In the genomic region with DNA sequence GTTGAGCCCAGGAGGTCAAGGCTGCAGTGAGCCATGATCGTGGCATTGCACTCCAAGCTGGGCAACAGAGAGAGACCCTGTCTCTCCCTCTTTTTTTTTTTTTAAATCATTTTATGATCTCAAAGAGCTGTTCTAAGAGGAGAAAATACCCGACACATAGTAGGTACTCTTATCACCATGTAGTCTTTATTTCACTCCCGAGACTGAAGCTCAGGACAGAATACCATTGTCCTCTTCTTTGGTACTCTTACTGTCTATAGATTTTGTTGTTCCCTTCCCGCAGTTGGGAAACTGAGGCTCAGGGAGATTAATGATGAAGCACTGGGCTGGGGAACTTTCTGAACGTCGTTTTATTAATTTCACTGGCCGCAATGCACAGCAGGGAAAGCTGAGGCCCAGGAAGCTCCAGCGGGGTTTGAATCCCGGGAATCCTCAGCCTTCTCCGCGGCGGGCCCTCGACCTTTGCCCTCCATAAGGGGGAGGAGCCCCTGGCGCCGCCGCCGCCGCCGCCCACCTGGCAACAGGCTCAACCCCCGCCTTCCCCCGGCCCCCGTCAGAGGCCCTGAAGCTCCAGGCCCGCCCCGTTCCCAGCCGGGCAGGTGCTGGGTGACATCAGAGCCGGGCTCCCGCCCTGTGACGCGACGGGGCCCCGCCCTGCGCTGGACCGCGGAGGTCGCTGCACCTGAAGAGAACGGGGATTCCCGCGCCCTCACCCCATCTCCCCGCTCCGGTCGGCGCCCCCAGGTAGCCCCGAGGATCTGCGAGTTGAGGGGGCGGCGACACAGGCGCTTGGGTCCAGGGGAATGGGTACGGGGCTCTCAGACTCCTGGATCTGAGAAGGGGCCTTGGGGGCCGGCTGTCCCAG, we compare ENCODE assay signal across 10 cellular contexts. TPM values are rescaled to one million over a fixed set of nuclear protein-coding genes. Genes with fewer than 3 reads are reported as not detected.
A peak's percentile ranks its signal among the peaks of the same experiment; 100 is the strongest.
DNase-seq lines count a peak whose midpoint lies in the region; ATAC-seq, FAIRE-seq and TF ChIP-seq lines count a peak whose summit lies in the region.
"Had no signal": no experiment of that assay in that cellular context is flagged by ENCODE, and none has a peak within 500 bp of the region (broad histone marks: within the 10 kb centered on the region; RNA-seq: fewer than 3 reads in every experiment).

No MANE protein-coding gene starts in this region.

- peak; percentile 42 for TF ChIP-seq POLR2A in right lobe of liver (IDR thresholded peaks at IDR 0.05)

- peaks cover 1% of the 10 kb centered on the region for H3K27me3 ChIP-seq in bronchial epithelial cell (ENCODE audit: control insufficient read depth, insufficient read depth, low read length)
- no peaks in the 10 kb centered on the region for H3K27me3 ChIP-seq in right lobe of liver

- no peak for TF ChIP-seq CTCF in bronchial epithelial cell (IDR thresholded peaks at IDR 0.05; ENCODE audit: insufficient read depth, low read length, severe bottlenecking)
- TF ChIP-seq CTCF in right lobe of liver (IDR thresholded peaks at IDR 0.05), result no peak
- no peak for TF ChIP-seq CTCF in type B pancreatic cell (conservative IDR thresholded peaks at IDR 0.05)

- no peaks in the 10 kb centered on the region for H3K9me3 Mint-ChIP-seq in activated naive CD8-positive, alpha-beta T cell treated with anti-CD3 and anti-CD28 coated beads for 36 hours
- H3K9me3 Mint-ChIP-seq in activated naive CD8-positive, alpha-beta T cell treated with anti-CD3 and anti-CD28 coated beads, Interleukin-2, amount 50 U/mL, for 24 hours, result no peaks in the 10 kb centered on the region
- no peaks in the 10 kb centered on the region for H3K9me3 Mint-ChIP-seq in type B pancreatic cell

- no peaks in the 10 kb centered on the region for H3K36me3 Mint-ChIP-seq in activated naive CD8-positive, alpha-beta T cell treated with anti-CD3 and anti-CD28 coated beads for 36 hours
- H3K36me3 Mint-ChIP-seq in activated naive CD8-positive, alpha-beta T cell treated with anti-CD3 and anti-CD28 coated beads, Interleukin-2, amount 50 U/mL, for 24 hours (ENCODE audit: low read depth), result no peaks in the 10 kb centered on the region
- no peaks in the 10 kb centered on the region for H3K36me3 Mint-ChIP-seq in type B pancreatic cell

- H3K9me3 ChIP-seq in right lobe of liver, result no peaks in the 10 kb centered on the region

- intact Hi-C loops in right lobe of liver (cut with DNase I), result no loop called here

- no peaks in the 10 kb centered on the region for H3K36me3 ChIP-seq in bronchial epithelial cell (ENCODE audit: control insufficient read depth, insufficient read depth, low read length)
- H3K36me3 ChIP-seq in right lobe of liver, result no peaks in the 10 kb centered on the region

- H3K4me1 ChIP-seq in right lobe of liver, result peaks cover 0 to 15% (median 7%) of the 10 kb centered on the region in 4 donors

- H3K4me3 ChIP-seq in bronchial epithelial cell (ENCODE audit: low read depth, low read length) (peak overlapping the region; percentile 25), right lobe of liver (peak overlapping the region; percentile 43 to 67 (median 61))

- H3K4me3 Mint-ChIP-seq in activated naive CD8-positive, alpha-beta T cell treated with anti-CD3 and anti-CD28 coated beads for 36 hours, result no peak overlapping the region
- no peak overlapping the region for H3K4me3 Mint-ChIP-seq in activated naive CD8-positive, alpha-beta T cell treated with anti-CD3 and anti-CD28 coated beads, Interleukin-2, amount 50 U/mL, for 24 hours
- peak overlapping the region; percentile 86 for H3K4me3 Mint-ChIP-seq in type B pancreatic cell

- H3K27ac ChIP-seq in right lobe of liver, result peak overlapping the region in 2 of 3 donors; percentile 80 to 85
- H3K27ac ChIP-seq: C4-2B had no signal

- no peak overlapping the region for H3K27ac Mint-ChIP-seq in activated naive CD8-positive, alpha-beta T cell treated with anti-CD3 and anti-CD28 coated beads for 36 hours
- no peak overlapping the region for H3K27ac Mint-ChIP-seq in activated naive CD8-positive, alpha-beta T cell treated with anti-CD3 and anti-CD28 coated beads, Interleukin-2, amount 50 U/mL, for 24 hours
- peak overlapping the region; percentile 96 for H3K27ac Mint-ChIP-seq in type B pancreatic cell

- FAIRE-seq in bronchial epithelial cell (lab: Jason Lieb, UNC), result no peak

- DNase-seq in activated naive CD8-positive, alpha-beta T cell treated with anti-CD3 and anti-CD28 coated beads for 36 hours, result peak; percentile 33
- no peak for DNase-seq in activated naive CD8-positive, alpha-beta T cell treated with anti-CD3 and anti-CD28 coated beads, Interleukin-2, amount 50 U/mL, for 24 hours
- DNase-seq in bronchial epithelial cell (ENCODE audit: low read depth) (no peak), right lobe of liver (peak; percentile 94 to 97 (median 96)), type B pancreatic cell (ENCODE audit: extremely low spot score, unreplicated experiment) (peak; percentile 87), NCI-H226 (no peak)
- DNase-seq in activated T-cell treated with anti-CD3 and anti-CD28 coated beads, Interleukin-2, amount 50 U/mL, for 48 hours, result no peak

- H3K27me3 Mint-ChIP-seq in activated naive CD8-positive, alpha-beta T cell treated with anti-CD3 and anti-CD28 coated beads for 36 hours, result peaks cover 73% of the 10 kb centered on the region
- H3K27me3 Mint-ChIP-seq in activated naive CD8-positive, alpha-beta T cell treated with anti-CD3 and anti-CD28 coated beads, Interleukin-2, amount 50 U/mL, for 24 hours, result peaks cover 46% of the 10 kb centered on the region
- peaks cover 38% of the 10 kb centered on the region for H3K27me3 Mint-ChIP-seq in type B pancreatic cell

- WGBS in right lobe of liver (ENCODE audit: insufficient coverage, low coverage, low lambda C conversion rate, missing lambda C conversion rate), result 7% methylated on average over 14 of the region's 49 CpGs

- no peaks in the 10 kb centered on the region for H3K4me1 Mint-ChIP-seq in activated naive CD8-positive, alpha-beta T cell treated with anti-CD3 and anti-CD28 coated beads for 36 hours
- H3K4me1 Mint-ChIP-seq in activated naive CD8-positive, alpha-beta T cell treated with anti-CD3 and anti-CD28 coated beads, Interleukin-2, amount 50 U/mL, for 24 hours, result no peaks in the 10 kb centered on the region
- H3K4me1 Mint-ChIP-seq in type B pancreatic cell (ENCODE audit: unreplicated experiment), result no peaks in the 10 kb centered on the region

- ATAC-seq in activated naive CD8-positive, alpha-beta T cell treated with anti-CD3 and anti-CD28 coated beads, Interleukin-2, amount 50 U/mL, for 24 hours, result no peak
- ATAC-seq in right lobe of liver (peak; percentile 85 to 89 (median 86)), HG03280 (IDR thresholded peaks at IDR 0.05; ENCODE audit: unreplicated experiment) (no peak)
- ATAC-seq: activated CD4-positive, CD25-positive, alpha-beta regulatory T cell treated with anti-CD3 and anti-CD28 coated beads, Interleukin-2, amount 50 U/mL, for 24 hours had no signal

RNA-seq across cellular contexts. Expression of a gene that starts 1.6 kb away (rescaled TPM):
- total RNA-seq in activated naive CD8-positive, alpha-beta T cell treated with anti-CD3 and anti-CD28 coated beads for 36 hours, result not detected
- total RNA-seq in bronchial epithelial cell, result 6.8 and 44.4 TPM in 2 replicates
- 10 to 100 TPM; 49.1 to 89.0 (median 65.8) TPM for total RNA-seq in right lobe of liver
- total RNA-seq in type B pancreatic cell (ENCODE audit: low replicate concordance), result 93.9 and 225 TPM in 2 replicates

RNA-seq across cellular contexts. Expression of a gene that starts 42.0 kb away (rescaled TPM):
- total RNA-seq in activated naive CD8-positive, alpha-beta T cell treated with anti-CD3 and anti-CD28 coated beads for 36 hours, result not detected
- not detected in 2 replicates for total RNA-seq in bronchial epithelial cell
- total RNA-seq in right lobe of liver, result not detected
- total RNA-seq in type B pancreatic cell (ENCODE audit: low replicate concordance), result not detected in 2 replicates

Comparison
In these comparisons a context has a peak if more than half of its experiments do, and no peak if none do; other contexts are left out.
1. DNase-seq: peak in activated naive CD8-positive, alpha-beta T cell treated with anti-CD3 and anti-CD28 coated beads for 36 hours (single experiment), right lobe of liver (3 of 3) and type B pancreatic cell (single experiment); none in activated naive CD8-positive, alpha-beta T cell treated with anti-CD3 and anti-CD28 coated beads, Interleukin-2, amount 50 U/mL, for 24 hours (single experiment), bronchial epithelial cell (single experiment), NCI-H226 (single experiment) and activated T-cell treated with anti-CD3 and anti-CD28 coated beads, Interleukin-2, amount 50 U/mL, for 48 hours (0 of 2).
2. ATAC-seq: peak in right lobe of liver (4 of 4); none in activated naive CD8-positive, alpha-beta T cell treated with anti-CD3 and anti-CD28 coated beads, Interleukin-2, amount 50 U/mL, for 24 hours (single experiment) and HG03280 (single experiment).